Comparison of ENCODE assay signal across 8 cellular contexts in genomic region chr6:137313928-137314855, GRCh38.
DNase-seq lines count a peak whose midpoint lies in the region; ATAC-seq, FAIRE-seq and TF ChIP-seq lines count a peak whose summit lies in the region.

No MANE protein-coding gene starts in this region.

- H3K36me3 ChIP-seq in BJ (ENCODE audit: control insufficient read depth, insufficient read depth, low read length) (no peaks in the 10 kb centered on the region), mammary epithelial cell (ENCODE audit: insufficient read depth, low read length) (no peaks in the 10 kb centered on the region), keratinocyte (ENCODE audit: control insufficient read depth in 2 of 2, extremely low read depth in 1 of 2, insufficient read depth in 2 of 2, low read length in 2 of 2) (no peaks in the 10 kb centered on the region)

- BruUV-seq in mammary epithelial cell (replicated peaks; lab: Mats Ljungman, UMichigan): no TSS peak

- no peak overlapping the region for H3K27ac ChIP-seq in mammary epithelial cell (ENCODE audit: insufficient read depth, low read depth, low read length)
- no peak overlapping the region for H3K27ac ChIP-seq in keratinocyte (ENCODE audit: control insufficient read depth, insufficient read depth, low read length)

- WGBS in mammary epithelial cell (ENCODE audit: low coverage, missing lambda C conversion rate): 23% methylated on average over 9 of the region's 11 CpGs

- FAIRE-seq in keratinocyte (lab: Jason Lieb, UNC): peak; percentile 59

- peaks cover 23% of the 10 kb centered on the region for H3K4me1 Mint-ChIP-seq in WTC11

- no peak overlapping the region for H3K9ac ChIP-seq in mammary epithelial cell (ENCODE audit: insufficient read depth, low read length)
- no peak overlapping the region for H3K9ac ChIP-seq in keratinocyte (ENCODE audit: control insufficient read depth, extremely low read depth, insufficient read depth, low read length)

- in situ Hi-C loops in mammary epithelial cell (cut with MboI; ENCODE audit: low sequenced_read_pairs in 2 of 2): loop anchor here in 1 of 2 donors (25.0 kb wide), 1 partner anchor 227 kb away; no protein-coding TSS in a partner anchor

- no peaks in the 10 kb centered on the region for H3K79me2 ChIP-seq in mammary epithelial cell (ENCODE audit: insufficient read depth, low read length)
- no peaks in the 10 kb centered on the region for H3K79me2 ChIP-seq in keratinocyte (ENCODE audit: control insufficient read depth, insufficient read depth, low read length)

- DNase-seq in BJ (ENCODE audit: low read depth): no peak
- peak; percentile 80 for DNase-seq in NCI-H2171 treated with DMSO at 0.1 percent for 48 hours (lab: John Stamatoyannopoulos, UW)
- peak; percentile 73 for DNase-seq in WTC11 (ENCODE audit: low spot score)
- DNase-seq in mammary epithelial cell: peak; percentile 30
- DNase-seq in keratinocyte (ENCODE audit: low read depth, low spot score): no peak
- peak; percentile 42 to 58 for DNase-seq in stimulated activated CD4-positive, alpha-beta T cell treated with anti-CD3 and anti-CD28 coated beads, Interleukin-15, amount 100 ng/mL, for 48 hours (ENCODE audit: low read depth in 2 of 2)

- peak; percentile 58 for ATAC-seq in GM21825 (IDR thresholded peaks at IDR 0.05; ENCODE audit: unreplicated experiment)
- ATAC-seq in WTC11: peak; percentile 78
- ATAC-seq in GM19351 (IDR thresholded peaks at IDR 0.05; ENCODE audit: unreplicated experiment): no peak

- H3K27ac Mint-ChIP-seq in WTC11: no peak overlapping the region

- H3K4me3 Mint-ChIP-seq in WTC11: no peak overlapping the region

- H3K4me3 ChIP-seq in BJ (ENCODE audit: low read depth, low read length) (no peak overlapping the region), mammary epithelial cell (replicated peaks in 1 of 3; ENCODE audit: insufficient read depth in 1 of 3, low read depth in 2 of 3, low read length in 3 of 3) (no peak overlapping the region), keratinocyte (ENCODE audit: control insufficient read depth in 2 of 3, extremely low read depth in 1 of 3, insufficient read depth in 2 of 3, low read depth in 1 of 3, low read length in 3 of 3) (no peak overlapping the region)

- POLR2A ChIA-PET in BJ (lab: Charles Lee) (no interaction called here), WTC11 (lab: Charles Lee) (interaction anchor here (0.6 to 0.7 kb wide), 4 partner anchors 15 to 328 kb away, joined by 3 to 6 read pairs (median 4); no protein-coding TSS in a partner anchor)

- CTCF ChIA-PET in BJ (lab: Yijun Ruan, JAX) (interaction anchor here (0.6 to 3.9 kb wide), 33 partner anchors 9 to 522 kb away, joined by 3 to 34 read pairs (median 4); partner anchors contain the start of gene MAP3K5), WTC11 (lab: Charles Lee) (interaction anchor here (0.5 to 2.9 kb wide), 46 partner anchors 9 to 1024 kb away, joined by 3 to 53 read pairs (median 4); partner anchors contain the start of genes BCLAF1 and MAP3K5), mammary epithelial cell (lab: Charles Lee; ENCODE audit: low non-redundant PET) (interaction anchor here (0.6 to 2.0 kb wide), 6 partner anchors 36 to 721 kb away, joined by 3 to 12 read pairs (median 8); no protein-coding TSS in a partner anchor)

- peak; percentile 83 for TF ChIP-seq CTCF in BJ (IDR thresholded peaks at IDR 0.05; ENCODE audit: insufficient read depth, low read depth, low read length)
- TF ChIP-seq CTCF in WTC11 (IDR thresholded peaks at IDR 0.05): peak; percentile 71
- TF ChIP-seq CTCF in mammary epithelial cell (conservative IDR thresholded peaks at IDR 0.05 in 1 of 2, IDR thresholded peaks at IDR 0.05 in 1 of 2; ENCODE audit: extremely low read depth in 1 of 2, insufficient read depth in 1 of 2, low read depth in 1 of 2, low read length in 2 of 2): peak; percentile 83
- TF ChIP-seq CTCF in keratinocyte (optimal IDR thresholded peaks at IDR 0.05 in 1 of 3, IDR thresholded peaks at IDR 0.05 in 1 of 3, conservative IDR thresholded peaks at IDR 0.05 in 1 of 3; ENCODE audit: extremely low read depth in 1 of 3, insufficient read depth in 2 of 3, low read length in 3 of 3): peak; percentile 66 to 89 (median 80)

- H3K27me3 Mint-ChIP-seq in WTC11 (ENCODE audit: low read depth): no peaks in the 10 kb centered on the region

- H2AFZ ChIP-seq in mammary epithelial cell (ENCODE audit: low read depth, low read length) (no peak overlapping the region), keratinocyte (ENCODE audit: control insufficient read depth, low read length) (no peak overlapping the region)

- H3K36me3 Mint-ChIP-seq in WTC11: no peaks in the 10 kb centered on the region

- intact Hi-C loops in mammary epithelial cell (cut with micrococcal nuclease): loop anchor here (1.0 to 5.0 kb wide), 8 partner anchors 43 to 327 kb away; partner anchors contain the start of gene IFNGR1

- dilution Hi-C loops in mammary epithelial cell (cut with HindIII; ENCODE audit: low sequenced_read_pairs) (no loop called here), keratinocyte (cut with MboI; ENCODE audit: extremely low pct_ligation_motif_present, low sequenced_read_pairs) (no loop called here)

- H4K20me1 ChIP-seq in mammary epithelial cell (ENCODE audit: insufficient read depth, low read length) (no peaks in the 10 kb centered on the region), keratinocyte (ENCODE audit: control insufficient read depth, extremely low read depth, insufficient read depth, low read length) (no peaks in the 10 kb centered on the region)

- H3K9me3 ChIP-seq in mammary epithelial cell (replicated peaks; ENCODE audit: insufficient read depth, low read length) (no peaks in the 10 kb centered on the region), keratinocyte (ENCODE audit: control insufficient read depth, low read depth, low read length) (no peaks in the 10 kb centered on the region)

- peaks cover 5% of the 10 kb centered on the region for H3K4me1 ChIP-seq in mammary epithelial cell (ENCODE audit: insufficient read depth, low read length)
- peaks cover 5% of the 10 kb centered on the region for H3K4me1 ChIP-seq in keratinocyte (ENCODE audit: control insufficient read depth, extremely low read depth, insufficient read depth, low read length)

- no peak overlapping the region for H3K4me2 ChIP-seq in mammary epithelial cell (ENCODE audit: insufficient read depth, low read depth, low read length)
- H3K4me2 ChIP-seq in keratinocyte (ENCODE audit: control insufficient read depth, extremely low read depth, insufficient read depth, low read depth, low read length): no peak overlapping the region

- H3K27me3 ChIP-seq in BJ (ENCODE audit: control insufficient read depth, insufficient read depth, low read length) (no peaks in the 10 kb centered on the region), mammary epithelial cell (ENCODE audit: insufficient read depth, low read length) (no peaks in the 10 kb centered on the region), keratinocyte (ENCODE audit: control insufficient read depth, extremely low read depth, insufficient read depth, low read length) (no peaks in the 10 kb centered on the region)

- H3K9me1 ChIP-seq in keratinocyte (ENCODE audit: control insufficient read depth, extremely low read depth, insufficient read depth, low read length): no peaks in the 10 kb centered on the region

- H3K9me3 Mint-ChIP-seq in WTC11: no peaks in the 10 kb centered on the region

TF ChIP-seq in WTC11, 78 proteins besides CTCF, POLR2A, EP300 and RAD21:
- TF ChIP-seq KAT7 (CRISPR knock-in tag; IDR thresholded peaks at IDR 0.05; ENCODE audit: borderline replicate concordance) (no peak), TEAD4 (CRISPR knock-in tag; IDR thresholded peaks at IDR 0.05) (no peak), SMAD3 (CRISPR knock-in tag; IDR thresholded peaks at IDR 0.05; ENCODE audit: borderline replicate concordance) (no peak), NR2C2 (CRISPR knock-in tag; IDR thresholded peaks at IDR 0.05) (no peak), AFF4 (CRISPR knock-in tag; IDR thresholded peaks at IDR 0.05; ENCODE audit: borderline replicate concordance) (no peak), IRF2 (CRISPR knock-in tag; IDR thresholded peaks at IDR 0.05; ENCODE audit: borderline replicate concordance, low read depth) (no peak), ZNF232 (CRISPR knock-in tag; IDR thresholded peaks at IDR 0.05) (no peak), ESRRA (CRISPR knock-in tag; IDR thresholded peaks at IDR 0.05; ENCODE audit: borderline replicate concordance) (no peak), EMX1 (CRISPR knock-in tag; IDR thresholded peaks at IDR 0.05) (no peak), NR3C1 (CRISPR knock-in tag; conservative IDR thresholded peaks at IDR 0.05; ENCODE audit: low read depth) (no peak)

Comparison
In these comparisons a context has a peak if more than half of its experiments do, and no peak if none do; other contexts are left out.
1. DNase-seq: peak in NCI-H2171 treated with DMSO at 0.1 percent for 48 hours (single experiment), WTC11 (single experiment), mammary epithelial cell (single experiment) and stimulated activated CD4-positive, alpha-beta T cell treated with anti-CD3 and anti-CD28 coated beads, Interleukin-15, amount 100 ng/mL, for 48 hours (2 of 2); none in BJ (single experiment) and keratinocyte (single experiment).
2. Peak in every context shown above with its lines, with median percentiles within 50 percentile points of each other: CTCF ChIP-seq.